In genomic region chr16:57109500-57110105, GRCh38 we compare ENCODE assay signal across 1 cellular context.
TF ChIP-seq lines count a peak whose summit lies in the region.

No MANE protein-coding gene starts in this region.

TF ChIP-seq in K562, 482 proteins besides CTCF, POLR2A, EP300 and RAD21 (continued from another document and continues in another):
- TF ChIP-seq ZNF280B (CRISPR knock-in tag; IDR thresholded peaks at IDR 0.05), result no peak
- no peak for TF ChIP-seq MAFK (IDR thresholded peaks at IDR 0.05; ENCODE audit: low read length)
- TF ChIP-seq BCOR (IDR thresholded peaks at IDR 0.05), result no peak
- TF ChIP-seq NR1H2 (CRISPR knock-in tag; IDR thresholded peaks at IDR 0.05), result no peak
- peak; percentile 71; the same call in 1 of the 2 replicates for TF ChIP-seq ZNF444 (CRISPR knock-in tag; IDR thresholded peaks at IDR 0.05)
- TF ChIP-seq EP400 (IDR thresholded peaks at IDR 0.05), result no peak
- TF ChIP-seq PHF21A (IDR thresholded peaks at IDR 0.05; ENCODE audit: borderline replicate concordance, low read depth), result no peak
- no peak for TF ChIP-seq DNMT1 (IDR thresholded peaks at IDR 0.05)
- no peak for TF ChIP-seq MNT (conservative IDR thresholded peaks at IDR 0.05)
- peak; percentile 81 for TF ChIP-seq E2F3 (CRISPR knock-in tag; IDR thresholded peaks at IDR 0.05)
- TF ChIP-seq ATF1 (CRISPR knock-in tag; IDR thresholded peaks at IDR 0.05), result no peak
- peak; percentile 42; the same call in 1 of the 2 replicates for TF ChIP-seq ATF1 (tag; IDR thresholded peaks at IDR 0.05)
- no peak for TF ChIP-seq ASH1L (IDR thresholded peaks at IDR 0.05; ENCODE audit: borderline replicate concordance, low read depth, partially characterized antibody)
- TF ChIP-seq RBFOX2 (IDR thresholded peaks at IDR 0.05; ENCODE audit: low read depth, low read length), result no peak
- no peak for TF ChIP-seq ZNF764 (CRISPR knock-in tag; IDR thresholded peaks at IDR 0.05; ENCODE audit: low read depth)
- TF ChIP-seq ZNF23 (CRISPR knock-in tag; IDR thresholded peaks at IDR 0.05), result no peak
- TF ChIP-seq KAT7 (CRISPR knock-in tag; IDR thresholded peaks at IDR 0.05; ENCODE audit: borderline replicate concordance), result no peak
- TF ChIP-seq MTA1 (IDR thresholded peaks at IDR 0.05; ENCODE audit: borderline replicate concordance), result no peak
- no peak for TF ChIP-seq USF2 (CRISPR knock-in tag; IDR thresholded peaks at IDR 0.05)
- TF ChIP-seq ZNF407 (IDR thresholded peaks at IDR 0.05; ENCODE audit: low read depth), result no peak
- TF ChIP-seq NCOA4 (IDR thresholded peaks at IDR 0.05; ENCODE audit: partially characterized antibody), result no peak
- no peak for TF ChIP-seq SPI1 (IDR thresholded peaks at IDR 0.05; ENCODE audit: borderline replicate concordance, low read depth, low read length)
- no peak for TF ChIP-seq ARID2 (IDR thresholded peaks at IDR 0.05)
- TF ChIP-seq ZFP30 (CRISPR knock-in tag; IDR thresholded peaks at IDR 0.05; ENCODE audit: borderline replicate concordance), result no peak
- no peak for TF ChIP-seq BHLHE40 (IDR thresholded peaks at IDR 0.05; ENCODE audit: low read length)
- no peak for TF ChIP-seq MXD1 (CRISPR knock-in tag; IDR thresholded peaks at IDR 0.05; ENCODE audit: borderline replicate concordance, poor library complexity, severe bottlenecking)
- TF ChIP-seq ESRRA (IDR thresholded peaks at IDR 0.05; ENCODE audit: borderline replicate concordance, low read depth), result peak; percentile 83
- no peak for TF ChIP-seq XRCC5 (IDR thresholded peaks at IDR 0.05; ENCODE audit: low read depth, low read length)
- TF ChIP-seq ZMIZ1 (IDR thresholded peaks at IDR 0.05; ENCODE audit: low read depth in 2 of 2, low read length in 2 of 2), result no peak
- TF ChIP-seq GTF2B (IDR thresholded peaks at IDR 0.05; ENCODE audit: extremely low read depth, insufficient read length), result no peak
- TF ChIP-seq ETV1 (tag; conservative IDR thresholded peaks at IDR 0.05; ENCODE audit: low read depth), result peak; percentile 74
- TF ChIP-seq MCM3 (IDR thresholded peaks at IDR 0.05), result no peak
- no peak for TF ChIP-seq CCAR2 (IDR thresholded peaks at IDR 0.05; ENCODE audit: low read depth, low read length)
- TF ChIP-seq ATF4 (CRISPR knock-in tag; IDR thresholded peaks at IDR 0.05), result no peak
- TF ChIP-seq PCBP2 (IDR thresholded peaks at IDR 0.05; ENCODE audit: low read depth, low read length, poor library complexity, severe bottlenecking), result no peak
- no peak for TF ChIP-seq NEUROD1 (IDR thresholded peaks at IDR 0.05; ENCODE audit: borderline replicate concordance, low read depth, low read length, partially characterized antibody)
- no peak for TF ChIP-seq NR3C1 (CRISPR knock-in tag; IDR thresholded peaks at IDR 0.05)
- no peak for TF ChIP-seq CHCHD3 (CRISPR knock-in tag; IDR thresholded peaks at IDR 0.05)
